Comparison of ENCODE assay signal across 13 cellular contexts in genomic region chr22:19271273-19271855, GRCh38.
"Had no signal": no experiment of that assay in that cellular context is flagged by ENCODE, and none has a peak within 500 bp of the region (broad histone marks: within the 10 kb centered on the region; RNA-seq: fewer than 3 reads in every experiment).

No MANE protein-coding gene starts in this region.

- DNase-seq: activated CD4-positive, alpha-beta T cell treated with anti-CD3 and anti-CD28 coated beads for 36 hours; activated CD8-positive, alpha-beta memory T cell treated with anti-CD3 and anti-CD28 coated beads, Interleukin-2, amount 50 U/mL, for 48 hours; activated CD8-positive, alpha-beta T cell treated with anti-CD3 and anti-CD28 coated beads for 36 hours; activated naive CD4-positive, alpha-beta T cell treated with Interleukin-2 at 50 U/mL for 16 hours; colonic mucosa; kidney; midbrain; naive B cell; stimulated activated CD4-positive, alpha-beta T cell treated with anti-CD3 and anti-CD28 coated beads, Interleukin-4, amount 100 ng/mL, for 1 hour; stimulated activated CD8-positive, alpha-beta memory T cell treated with anti-CD3 and anti-CD28 coated beads, Interleukin-4, amount 100 ng/mL, for 48 hours; stimulated activated naive CD8-positive, alpha-beta T cell treated with anti-CD3 and anti-CD28 coated beads, Interleukin-15, Interleukin-2, amounts not matched to agents 100 U/mL and 50 U/mL, for 24 hours; T-helper 9 cell had no signal

- H3K4me3 ChIP-seq: colonic mucosa, suprapubic skin had no signal

- H3K9me3 ChIP-seq: colonic mucosa had no signal

- H3K27me3 ChIP-seq: colonic mucosa, suprapubic skin had no signal

- ATAC-seq: activated CD4-positive, alpha-beta T cell treated with anti-CD3 and anti-CD28 coated beads for 36 hours; activated CD8-positive, alpha-beta T cell treated with anti-CD3 and anti-CD28 coated beads for 36 hours; stimulated activated naive CD8-positive, alpha-beta T cell treated with anti-CD3 and anti-CD28 coated beads, Interleukin-15, Interleukin-2, amounts not matched to agents 100 U/mL and 50 U/mL, for 24 hours had no signal

- H3K27ac ChIP-seq: colonic mucosa, suprapubic skin had no signal

- H3K36me3 ChIP-seq: colonic mucosa, suprapubic skin had no signal

- H3K4me1 ChIP-seq: colonic mucosa, suprapubic skin had no signal
